ENCODE assay signal across 9 cellular contexts in the genomic region with DNA sequence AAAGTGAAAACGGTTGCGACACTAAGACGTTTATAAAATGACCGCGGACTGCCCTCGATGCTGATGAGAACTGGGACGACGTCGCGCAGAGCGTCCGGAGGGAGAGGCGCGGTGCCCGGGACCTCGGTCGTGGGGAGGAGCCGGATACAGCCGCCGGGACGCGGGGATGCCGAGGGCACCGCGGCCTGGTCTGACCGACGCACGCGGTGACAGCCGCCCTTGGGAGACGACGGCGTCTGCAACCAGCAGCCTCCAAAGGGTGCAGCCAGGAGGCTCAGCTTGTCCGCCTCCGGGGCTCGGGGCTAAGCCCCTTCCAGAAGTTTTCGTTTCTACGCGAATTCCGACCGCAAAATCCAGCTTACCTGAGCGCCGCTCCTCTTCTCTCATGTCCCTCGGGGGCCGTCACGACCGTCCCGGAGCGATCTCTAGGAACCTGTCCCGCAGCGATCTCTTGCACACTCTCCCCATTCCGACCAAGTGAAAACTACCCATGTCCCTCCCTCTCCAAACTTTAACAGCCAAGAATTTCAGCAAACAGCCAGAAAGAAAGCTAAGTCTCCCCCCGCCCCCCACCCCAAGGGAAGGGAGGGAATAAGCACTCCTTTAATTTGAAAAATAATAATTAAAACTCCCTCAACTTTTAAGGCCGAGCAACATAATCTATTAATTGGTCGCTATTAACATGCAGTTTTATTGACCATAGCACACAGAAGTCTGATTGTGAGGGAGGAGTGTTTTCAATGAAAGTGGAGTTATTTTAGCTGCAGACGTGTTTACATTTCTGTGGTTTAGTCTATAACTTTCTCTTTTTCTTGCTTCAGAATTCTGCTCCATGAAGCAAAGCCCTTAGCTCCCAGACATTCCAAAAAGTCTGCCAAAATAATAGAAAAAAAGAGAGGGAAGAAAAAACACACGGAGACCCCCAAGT.
DNase-seq lines count a peak whose midpoint lies in the region; ATAC-seq, FAIRE-seq and TF ChIP-seq lines count a peak whose summit lies in the region.
"Had no signal": no experiment of that assay in that cellular context is flagged by ENCODE, and none has a peak within 500 bp of the region (broad histone marks: within the 10 kb centered on the region; RNA-seq: fewer than 3 reads in every experiment).

No MANE protein-coding gene starts in this region.

- no peaks in the 10 kb centered on the region for H3K4me1 ChIP-seq in testis

- H3K9me3 ChIP-seq in testis = no peaks in the 10 kb centered on the region

- TF ChIP-seq POLR2A in testis (IDR thresholded peaks at IDR 0.05) = no peak

- H3K27ac ChIP-seq in testis = peak overlapping the region; percentile 5 to 44

- WGBS in testis, 2 donors = 1 to 3% methylated on average over 53 of the region's 57 CpGs

- H3K27me3 ChIP-seq in bronchial epithelial cell (ENCODE audit: control insufficient read depth, insufficient read depth, low read length) (peaks cover 6% of the 10 kb centered on the region), testis (no peaks in the 10 kb centered on the region)

- intact Hi-C loops in left colon (cut with DNase I, micrococcal nuclease) (no loop called here), testis (cut with DNase I; ENCODE audit: low total_unique reads) (no loop called here)

- no peak for FAIRE-seq in bronchial epithelial cell (lab: Jason Lieb, UNC)
- FAIRE-seq: colon had no signal

- H3K4me3 ChIP-seq in AG10803 (ENCODE audit: low read length) (peak overlapping the region; percentile 49), bronchial epithelial cell (ENCODE audit: low read depth, low read length) (peak overlapping the region; percentile 46), testis (peak overlapping the region; percentile 56 to 64)
- peak overlapping the region; percentile 24 for H3K4me3 ChIP-seq in Jurkat, Clone E6-1 (ENCODE audit: low read length)

- peak; percentile 69 for DNase-seq in AG10803 (ENCODE audit: low read depth)
- DNase-seq in Jurkat, Clone E6-1 (ENCODE audit: low read depth, low spot score) = no peak
- no peak for DNase-seq in bronchial epithelial cell (ENCODE audit: low read depth)
- peak; percentile 34 to 43 for DNase-seq in left colon
- DNase-seq in testis = no peak
- DNase-seq in SW 1271 (lab: John Stamatoyannopoulos, UW) = no peak
- DNase-seq in OCI-M2 (lab: John Stamatoyannopoulos, UW; ENCODE audit: unreplicated experiment) = no peak
- DNase-seq in cerebellar nuclear complex (lab: John Stamatoyannopoulos, UW) = no peak

- no peaks in the 10 kb centered on the region for H3K36me3 ChIP-seq in bronchial epithelial cell (ENCODE audit: control insufficient read depth, insufficient read depth, low read length)
- no peaks in the 10 kb centered on the region for H3K36me3 ChIP-seq in testis (ENCODE audit: low read depth, missing control alignments)

- peak; percentile 76 for ATAC-seq in left colon

- TF ChIP-seq CTCF in AG10803 (conservative IDR thresholded peaks at IDR 0.05; ENCODE audit: low read length) (no peak), bronchial epithelial cell (IDR thresholded peaks at IDR 0.05; ENCODE audit: insufficient read depth, low read length, severe bottlenecking) (no peak), testis (IDR thresholded peaks at IDR 0.05) (no peak)

Comparison
In these comparisons a context has a peak if more than half of its experiments do, and no peak if none do; other contexts are left out.
1. DNase-seq: peak in AG10803 (single experiment) and left colon (2 of 2); none in Jurkat, Clone E6-1 (single experiment), bronchial epithelial cell (single experiment), testis (single experiment), SW 1271 (0 of 2), OCI-M2 (single experiment) and cerebellar nuclear complex (0 of 2).
2. Peak in every context shown above with its lines, with median percentiles within 50 percentile points of each other: H3K4me3 ChIP-seq.